8 cellular contexts compared by ENCODE assay signal in the genomic region with DNA sequence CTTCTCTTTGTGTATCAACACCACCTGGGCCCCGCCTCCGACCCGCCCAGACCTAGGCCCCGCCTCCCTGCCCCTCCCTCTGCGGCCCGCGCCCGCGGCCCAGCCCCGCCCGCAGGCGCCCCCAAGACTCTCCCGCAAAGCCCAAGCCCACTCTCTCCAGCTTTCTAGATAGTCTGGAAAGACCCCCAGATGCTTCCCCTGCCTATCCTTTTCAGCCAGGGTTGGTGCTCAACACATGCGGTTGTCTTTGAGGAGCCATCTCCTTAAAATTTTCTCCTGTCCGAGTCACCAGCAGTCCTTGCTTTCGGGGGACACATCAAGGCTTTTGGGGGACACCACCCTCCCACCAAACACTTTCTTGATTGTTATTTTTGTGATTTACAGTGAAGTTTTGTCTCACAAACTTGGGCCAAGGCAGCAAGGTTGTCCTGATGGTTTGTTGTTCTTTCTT. TPM values are rescaled to one million over a fixed set of nuclear protein-coding genes. Genes with fewer than 3 reads are reported as not detected.
DNase-seq lines count a peak whose midpoint lies in the region; ATAC-seq and TF ChIP-seq lines count a peak whose summit lies in the region.

No MANE protein-coding gene starts in this region.

- peaks cover 40% of the 10 kb centered on the region for H3K36me3 Mint-ChIP-seq in activated CD4-positive, alpha-beta T cell treated with anti-CD3 and anti-CD28 coated beads for 36 hours (ENCODE audit: low read depth)
- H3K36me3 Mint-ChIP-seq in activated T-helper 2 cell treated with anti-CD3 and anti-CD28 coated beads, Interferon-gamma antibody, Interleukin-2, Interleukin-4, amounts not matched to agents 10 μg/mL and 5 μg/mL and 100 μg/mL, durations not matched to agents 14 hours and 24 hours and 36 hours (ENCODE audit: low read depth) = peaks cover 40% of the 10 kb centered on the region

- peak overlapping the region; percentile 99 for H3K27ac Mint-ChIP-seq in activated CD4-positive, alpha-beta T cell treated with anti-CD3 and anti-CD28 coated beads for 36 hours
- H3K27ac Mint-ChIP-seq in activated T-helper 2 cell treated with anti-CD3 and anti-CD28 coated beads, Interferon-gamma antibody, Interleukin-2, Interleukin-4, amounts not matched to agents 10 μg/mL and 5 μg/mL and 100 μg/mL, durations not matched to agents 14 hours and 24 hours and 36 hours = peak overlapping the region; percentile 95

- peak overlapping the region; percentile 86; the same call in 1 of the 2 replicates for H3K9ac ChIP-seq in iPS-20b (ENCODE audit: low read depth, low read length)

- H3K9me3 ChIP-seq in iPS-20b (ENCODE audit: insufficient read depth, low read depth, low read length) = no peaks in the 10 kb centered on the region
- no peaks in the 10 kb centered on the region for H3K9me3 ChIP-seq in stomach

- CTCF ChIA-PET in activated CD4-positive, alpha-beta T cell treated with anti-CD3 and anti-CD28 coated beads for 36 hours (lab: Charles Lee) = no interaction called here
- CTCF ChIA-PET in GM10248 (lab: Yijun Ruan, JAX) = no interaction called here

- TF ChIP-seq CTCF in stomach (IDR thresholded peaks at IDR 0.05) (no peak), GM10248 (IDR thresholded peaks at IDR 0.05; ENCODE audit: control extremely low read depth, extremely low read depth, low read depth, missing control alignments) (no peak)

- H3K4me3 ChIP-seq in iPS-20b (ENCODE audit: low read length) (peak overlapping the region; percentile 84), stomach (peak overlapping the region; percentile 94 to 100 (median 96))

- peaks cover 13% of the 10 kb centered on the region for H3K27me3 ChIP-seq in iPS-20b (ENCODE audit: insufficient read depth, low read length)
- no peaks in the 10 kb centered on the region for H3K27me3 ChIP-seq in stomach

- H3K4me1 Mint-ChIP-seq in activated CD4-positive, alpha-beta T cell treated with anti-CD3 and anti-CD28 coated beads for 36 hours = peaks cover 55% of the 10 kb centered on the region
- peaks cover 52% of the 10 kb centered on the region for H3K4me1 Mint-ChIP-seq in activated T-helper 2 cell treated with anti-CD3 and anti-CD28 coated beads, Interferon-gamma antibody, Interleukin-2, Interleukin-4, amounts not matched to agents 10 μg/mL and 5 μg/mL and 100 μg/mL, durations not matched to agents 14 hours and 24 hours and 36 hours (ENCODE audit: low read depth)

- POLR2A ChIA-PET in activated CD4-positive, alpha-beta T cell treated with anti-CD3 and anti-CD28 coated beads for 36 hours (lab: Charles Lee) = interaction anchor here (0.7 to 1.3 kb wide), 2 partner anchors 151 to 218 kb away, joined by 3 to 5 read pairs; no protein-coding TSS in a partner anchor
- POLR2A ChIA-PET in GM10248 (lab: Yijun Ruan, JAX) = no interaction called here

- H3K27me3 Mint-ChIP-seq in activated CD4-positive, alpha-beta T cell treated with anti-CD3 and anti-CD28 coated beads for 36 hours = no peaks in the 10 kb centered on the region
- no peaks in the 10 kb centered on the region for H3K27me3 Mint-ChIP-seq in activated T-helper 2 cell treated with anti-CD3 and anti-CD28 coated beads, Interferon-gamma antibody, Interleukin-2, Interleukin-4, amounts not matched to agents 10 μg/mL and 5 μg/mL and 100 μg/mL, durations not matched to agents 14 hours and 24 hours and 36 hours (ENCODE audit: low read depth)

- H3K9me3 Mint-ChIP-seq in activated CD4-positive, alpha-beta T cell treated with anti-CD3 and anti-CD28 coated beads for 36 hours (ENCODE audit: low read depth) = no peaks in the 10 kb centered on the region
- H3K9me3 Mint-ChIP-seq in activated T-helper 2 cell treated with anti-CD3 and anti-CD28 coated beads, Interferon-gamma antibody, Interleukin-2, Interleukin-4, amounts not matched to agents 10 μg/mL and 5 μg/mL and 100 μg/mL, durations not matched to agents 14 hours and 24 hours and 36 hours = no peaks in the 10 kb centered on the region

- no peak for DNase-seq in activated CD4-positive, alpha-beta T cell treated with anti-CD3 and anti-CD28 coated beads for 36 hours
- no peak for DNase-seq in activated CD4-positive, alpha-beta T cell treated with anti-CD3 and anti-CD28 coated beads for 48 hours
- no peak for DNase-seq in activated T-helper 2 cell treated with anti-CD3 and anti-CD28 coated beads, Interferon-gamma antibody, Interleukin-2, Interleukin-4, amounts not matched to agents 10 μg/mL and 5 μg/mL and 100 μg/mL, durations not matched to agents 14 hours and 24 hours and 36 hours (ENCODE audit: low spot score)
- DNase-seq in stomach (no peak), NCI-H69 (lab: John Stamatoyannopoulos, UW) (no peak), GM10248 (ENCODE audit: extremely low spot score) (no peak), NCI-H1417 (lab: John Stamatoyannopoulos, UW) (no peak)

- peaks cover 21% of the 10 kb centered on the region; the same call in 1 of the 2 replicates for H3K4me1 ChIP-seq in iPS-20b (ENCODE audit: insufficient read depth, low read length)
- peaks cover 17 to 40% (median 31%) of the 10 kb centered on the region in 4 donors for H3K4me1 ChIP-seq in stomach

- 0 to 1% (median 0%) methylated on average over 3 to 16 of the region's 16 CpGs for WGBS in stomach, 5 donors

- intact Hi-C loops in activated CD4-positive, alpha-beta T cell treated with anti-CD3 and anti-CD28 coated beads for 36 hours (cut with DNase I, micrococcal nuclease) = loop anchor here (1.0 to 10.0 kb wide), 17 partner anchors 10 to 1449 kb away; a partner anchor contains a TSS
- intact Hi-C loops in activated T-helper 2 cell treated with anti-CD3 and anti-CD28 coated beads, Interferon-gamma antibody, Interleukin-2, Interleukin-4, amounts not matched to agents 10 μg/mL and 5 μg/mL and 100 μg/mL, durations not matched to agents 14 hours and 24 hours and 36 hours (cut with micrococcal nuclease) = loop anchor here (1.0 to 10.0 kb wide), 10 partner anchors 10 to 1442 kb away; a partner anchor contains a TSS
- intact Hi-C loops in stomach (cut with DNase I; ENCODE audit: low total_unique reads) = no loop called here

- TF ChIP-seq EP300 in stomach (IDR thresholded peaks at IDR 0.05) = no peak

- H3K4me3 Mint-ChIP-seq in activated CD4-positive, alpha-beta T cell treated with anti-CD3 and anti-CD28 coated beads for 36 hours = peak overlapping the region; percentile 97
- H3K4me3 Mint-ChIP-seq in activated T-helper 2 cell treated with anti-CD3 and anti-CD28 coated beads, Interferon-gamma antibody, Interleukin-2, Interleukin-4, amounts not matched to agents 10 μg/mL and 5 μg/mL and 100 μg/mL, durations not matched to agents 14 hours and 24 hours and 36 hours (ENCODE audit: low read depth) = peak overlapping the region; percentile 92

- no peak for ATAC-seq in activated CD4-positive, alpha-beta T cell treated with anti-CD3 and anti-CD28 coated beads for 36 hours

- peak overlapping the region; percentile 77 for H3K27ac ChIP-seq in iPS-20b (ENCODE audit: low read length)
- H3K27ac ChIP-seq in stomach = peak overlapping the region; percentile 99 to 100 (median 99)

- peaks cover 39% of the 10 kb centered on the region for H3K36me3 ChIP-seq in iPS-20b (ENCODE audit: insufficient read depth, low read depth, low read length)
- peaks cover 25 to 33% (median 33%) of the 10 kb centered on the region in 4 donors for H3K36me3 ChIP-seq in stomach

- no peak for TF ChIP-seq POLR2A in stomach (IDR thresholded peaks at IDR 0.05)

RNA-seq across cellular contexts. Expression of a gene that starts 0.3 kb away (rescaled TPM):
- 100 to 1,000 TPM; 211 to 296 TPM for total RNA-seq in activated CD4-positive, alpha-beta T cell treated with anti-CD3 and anti-CD28 coated beads for 36 hours
- total RNA-seq in activated T-helper 2 cell treated with anti-CD3 and anti-CD28 coated beads, Interferon-gamma antibody, Interleukin-2, Interleukin-4, amounts not matched to agents 10 μg/mL and 5 μg/mL and 100 μg/mL, durations not matched to agents 14 hours and 24 hours and 36 hours = 141 and 143 TPM in 2 replicates
- total RNA-seq in stomach = 100 to 1,000 TPM; 141 to 716 (median 250) TPM
- polyA plus RNA-seq in stomach = 10 to 100 TPM; 26.6 to 88.6 (median 27.2) TPM
